ENCODE assay signal across 1 cellular context in genomic region chr1:224333939-224334701, GRCh38.
TF ChIP-seq lines count a peak whose summit lies in the region.

No MANE protein-coding gene starts in this region.

TF ChIP-seq in HepG2, 621 proteins besides CTCF, POLR2A, EP300 and RAD21:
- no peak for TF ChIP-seq HNF4G (IDR thresholded peaks at IDR 0.05; ENCODE audit: borderline replicate concordance, low read depth, low read length)
- TF ChIP-seq HNF4G (CRISPR knock-in tag; IDR thresholded peaks at IDR 0.05; ENCODE audit: borderline replicate concordance, low read depth), result no peak
- no peak for TF ChIP-seq SALL2 (CRISPR knock-in tag; IDR thresholded peaks at IDR 0.05)
- no peak for TF ChIP-seq NKX3-1 (CRISPR knock-in tag; IDR thresholded peaks at IDR 0.05)
- TF ChIP-seq ZMAT5 (CRISPR knock-in tag; IDR thresholded peaks at IDR 0.05; ENCODE audit: borderline replicate concordance, low read depth), result no peak
TF ChIP-seq in HepG2: peak in this region for 0.
